In genomic region chr12:31887109-31887811, GRCh38 we compare ENCODE assay signal across 9 cellular contexts.
A peak's percentile ranks its signal among the peaks of the same experiment; 100 is the strongest.
DNase-seq lines count a peak whose midpoint lies in the region; ATAC-seq and TF ChIP-seq lines count a peak whose summit lies in the region.
"Had no signal": no experiment of that assay in that cellular context is flagged by ENCODE, and none has a peak within 500 bp of the region (broad histone marks: within the 10 kb centered on the region; RNA-seq: fewer than 3 reads in every experiment).

No MANE protein-coding gene starts in this region.

- peak overlapping the region; percentile 67 for H3K9ac ChIP-seq in SU-DHL-6 (ENCODE audit: low read length)

- TF ChIP-seq CTCF in SU-DHL-6 (IDR thresholded peaks at IDR 0.05; ENCODE audit: insufficient read depth, low read length, poor library complexity, severe bottlenecking), result no peak

- H3K9me2 ChIP-seq in SU-DHL-6 (replicated peaks; ENCODE audit: insufficient read depth, low read length), result no peaks in the 10 kb centered on the region

- peak overlapping the region; percentile 92 for H3K4me2 ChIP-seq in SU-DHL-6 (ENCODE audit: low read depth, low read length, poor library complexity, severe bottlenecking)

- H4K20me1 ChIP-seq in SU-DHL-6 (ENCODE audit: low read depth, low read length), result no peaks in the 10 kb centered on the region

- peaks cover 43% of the 10 kb centered on the region for H3K4me1 Mint-ChIP-seq in activated T-cell treated with anti-CD3 and anti-CD28 coated beads, Interleukin-2, amount 50 U/mL, for 4 hours (ENCODE audit: low read depth)

- no peak overlapping the region for H2AFZ ChIP-seq in SU-DHL-6 (ENCODE audit: low read depth, low read length, severe bottlenecking)

- peaks cover 33% of the 10 kb centered on the region for H3K79me2 ChIP-seq in SU-DHL-6 (ENCODE audit: insufficient read depth, low read length)

- H3K9me3 Mint-ChIP-seq in activated T-cell treated with anti-CD3 and anti-CD28 coated beads, Interleukin-2, amount 50 U/mL, for 4 hours, result peaks cover 27% of the 10 kb centered on the region

- H3K9me3 ChIP-seq in SU-DHL-6 (ENCODE audit: insufficient read depth, low read length), result peaks cover 20% of the 10 kb centered on the region; the same call in 1 of the 2 replicates

- peaks cover 49% of the 10 kb centered on the region for H3F3A ChIP-seq in SU-DHL-6 (ENCODE audit: insufficient read depth)

- no peaks in the 10 kb centered on the region for H3K27me3 ChIP-seq in SU-DHL-6 (ENCODE audit: low read length)

- H3K36me3 ChIP-seq in SU-DHL-6 (ENCODE audit: low read length), result 0 out of 2 replicates have a peak, but pooled peaks cover 7% of the 10 kb centered on the region

- peak overlapping the region; percentile 50 for H3K4me3 ChIP-seq in SU-DHL-6 (ENCODE audit: insufficient read depth, low read length, poor library complexity, severe bottlenecking)

- H3K27me3 Mint-ChIP-seq in activated T-cell treated with anti-CD3 and anti-CD28 coated beads, Interleukin-2, amount 50 U/mL, for 4 hours (ENCODE audit: low read depth), result no peaks in the 10 kb centered on the region

- H3K27ac ChIP-seq in SU-DHL-6 (ENCODE audit: low read depth, low read length), result peak overlapping the region; percentile 98

- no peak for ATAC-seq in activated T-cell treated with anti-CD3 and anti-CD28 coated beads, Interleukin-2, amount 50 U/mL, for 4 hours
- ATAC-seq in GM21786 (IDR thresholded peaks at IDR 0.05; ENCODE audit: unreplicated experiment), result peak; percentile 51
- ATAC-seq in HG02938 (IDR thresholded peaks at IDR 0.05; ENCODE audit: unreplicated experiment), result no peak

- peak overlapping the region; percentile 19 for H3K4me3 Mint-ChIP-seq in activated T-cell treated with anti-CD3 and anti-CD28 coated beads, Interleukin-2, amount 50 U/mL, for 4 hours

- no peak for DNase-seq in activated T-cell treated with anti-CD3 and anti-CD28 coated beads, Interleukin-2, amount 50 U/mL, for 4 hours
- no peak for DNase-seq in activated T-cell treated with anti-CD3 and anti-CD28 coated beads, Interleukin-2, amount 50 U/mL, for 48 hours
- DNase-seq in renal cortical epithelial cell (ENCODE audit: low read depth) (peak; percentile 16), globus pallidus (ENCODE audit: low spot score) (no peak), dedifferentiated amniotic fluid mesenchymal stem cell (ENCODE audit: extremely low spot score) (no peak)
- DNase-seq: NCI-H526 had no signal

- peaks cover 27% of the 10 kb centered on the region for H3K36me3 Mint-ChIP-seq in activated T-cell treated with anti-CD3 and anti-CD28 coated beads, Interleukin-2, amount 50 U/mL, for 4 hours (ENCODE audit: insufficient read depth)
